ENCODE assay signal across 10 cellular contexts in the genomic region with DNA sequence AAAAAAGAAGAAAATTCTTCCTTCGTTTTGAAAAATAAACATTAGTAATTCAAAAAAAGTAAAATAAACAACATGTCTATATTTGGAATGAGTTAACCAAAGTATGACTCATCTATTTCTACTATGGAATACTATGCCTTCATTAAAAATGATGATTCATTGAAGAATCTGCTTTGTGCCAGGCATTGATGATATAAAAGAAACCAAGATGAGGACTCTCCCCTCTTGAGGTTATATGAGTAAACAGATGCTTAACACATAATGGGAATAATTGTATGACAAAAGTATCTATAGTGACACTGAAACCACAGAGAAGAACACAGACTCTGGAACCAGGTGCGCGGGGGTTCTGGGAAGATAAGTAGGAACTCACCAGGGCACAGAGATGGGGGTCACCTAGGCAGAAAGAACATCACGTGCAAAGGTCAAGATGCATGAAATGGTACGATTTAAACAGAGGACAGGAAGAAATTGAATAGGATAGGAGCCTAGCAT. TPM values are rescaled to one million over a fixed set of nuclear protein-coding genes. Genes with fewer than 3 reads are reported as not detected.
A peak's percentile ranks its signal among the peaks of the same experiment; 100 is the strongest.
DNase-seq lines count a peak whose midpoint lies in the region; ATAC-seq and TF ChIP-seq lines count a peak whose summit lies in the region.
"Had no signal": no experiment of that assay in that cellular context is flagged by ENCODE, and none has a peak within 500 bp of the region (broad histone marks: within the 10 kb centered on the region; RNA-seq: fewer than 3 reads in every experiment).

No MANE protein-coding gene starts in this region.

- DNase-seq in Caki2 (ENCODE audit: low read depth) (peak; percentile 78), NCI-H1436 (lab: John Stamatoyannopoulos, UW) (peak; percentile 88), amniotic epithelial cell (ENCODE audit: low read depth) (peak; percentile 74), kidney tubule cell (ENCODE audit: low spot score) (peak; percentile 85), spleen (no peak)
- DNase-seq: activated T-cell treated with anti-CD3 and anti-CD28 coated beads, Interleukin-2, amount 50 U/mL, for 48 hours; heart right ventricle had no signal

- H3K9me3 ChIP-seq in spleen: no peaks in the 10 kb centered on the region
- H3K9me3 ChIP-seq: heart right ventricle had no signal

- intact Hi-C loops in spleen (cut with DNase I; ENCODE audit: low total_unique reads): no loop called here

- TF ChIP-seq POLR2A in spleen (IDR thresholded peaks at IDR 0.05): no peak

- peaks cover 0 to 2% (median 0%) of the 10 kb centered on the region in 7 donors for H3K27me3 ChIP-seq in spleen (replicated peaks in 1 of 7)
- H3K27me3 ChIP-seq: heart right ventricle had no signal

- H3K36me3 ChIP-seq in spleen: no peaks in the 10 kb centered on the region
- H3K36me3 ChIP-seq: heart right ventricle had no signal

- no peak overlapping the region for H3K4me3 ChIP-seq in spleen
- H3K4me3 ChIP-seq: heart right ventricle had no signal

- H3K27ac ChIP-seq in spleen: no peak overlapping the region
- H3K27ac ChIP-seq: heart right ventricle had no signal

- no peaks in the 10 kb centered on the region for H3K4me1 ChIP-seq in spleen
- H3K4me1 ChIP-seq: heart right ventricle had no signal

- in situ Hi-C loops in Caki2 (cut with HindIII; ENCODE audit: low pct_unique_long_range_greater_than_20kb, low sequenced_read_pairs): no loop called here

- 73 to 89% (median 83%) methylated on average over 5 of the region's 5 CpGs for WGBS in spleen, 5 donors

- ATAC-seq in GM21619 (IDR thresholded peaks at IDR 0.05; ENCODE audit: unreplicated experiment): no peak
- ATAC-seq in HG02763 (IDR thresholded peaks at IDR 0.05; ENCODE audit: unreplicated experiment): no peak
- no peak for ATAC-seq in HG03095 (IDR thresholded peaks at IDR 0.05; ENCODE audit: unreplicated experiment)
- ATAC-seq: heart right ventricle had no signal

- no peak for TF ChIP-seq CTCF in spleen (IDR thresholded peaks at IDR 0.05 in 8 of 11, conservative IDR thresholded peaks at IDR 0.05 in 3 of 11)

RNA-seq across cellular contexts. Expression of gene ELF3, which starts 18.8 kb away (rescaled TPM):
- 251 and 255 TPM in 2 replicates for total RNA-seq in Caki2 (2014; rRNA removed; shearing (Covaris generic); ENCODE audit: low replicate concordance)
- total RNA-seq in spleen: 1 to 10 TPM in 4 of 7 donors, under 1 TPM in 3; 0.43 to 2.9 (median 1.2) TPM
- polyA plus RNA-seq in spleen: 1 to 10 TPM in 1 of 3 donors, under 1 TPM in 2; 0.24 to 3.4 (median 0.96) TPM

RNA-seq across cellular contexts. Expression of gene RNPEP, which starts 46.8 kb away (rescaled TPM):
- total RNA-seq in Caki2 (2014; rRNA removed; shearing (Covaris generic); ENCODE audit: low replicate concordance): 139 and 146 TPM in 2 replicates
- 10 to 100 TPM; 44.6 to 69.0 (median 62.6) TPM for total RNA-seq in spleen
- polyA plus RNA-seq in spleen: 10 to 100 TPM; 24.8 to 46.2 (median 42.0) TPM

Comparison
In these comparisons a context has a peak if more than half of its experiments do, and no peak if none do; other contexts are left out.
1. RNA of gene ELF3, which starts 18.8 kb away (total RNA-seq): 251 to 255 TPM in Caki2; 0.43 to 2.9 TPM in spleen; every median in the first group is over 10 times any median in the second.